1 cellular context compared by ENCODE assay signal in the genomic region with DNA sequence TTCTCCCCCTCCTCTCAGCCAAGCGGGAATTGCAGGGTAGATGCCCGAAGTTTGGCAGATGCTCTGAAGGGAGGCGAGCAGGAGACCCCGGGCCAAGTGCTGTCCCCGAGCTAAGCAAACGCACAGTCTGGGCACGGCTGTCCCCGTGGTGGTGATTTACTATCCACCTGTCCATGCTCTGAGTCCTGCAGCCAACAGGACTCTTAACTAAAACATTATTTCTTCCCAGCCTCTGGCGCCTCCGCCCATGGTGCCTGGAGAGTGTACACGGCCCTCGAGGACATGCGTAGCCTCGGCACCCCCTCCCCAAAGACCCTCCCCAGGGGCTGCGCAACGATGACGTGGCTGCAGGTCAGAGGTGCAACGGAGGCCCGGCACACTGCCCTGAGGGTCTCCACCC.
TF ChIP-seq lines count a peak whose summit lies in the region.

No MANE protein-coding gene starts in this region.

TF ChIP-seq in IMR-90, 13 proteins besides CTCF, POLR2A, EP300 and RAD21:
- no peak for TF ChIP-seq SMC3 (IDR thresholded peaks at IDR 0.05; ENCODE audit: low read depth, low read length)
- TF ChIP-seq RCOR1 (IDR thresholded peaks at IDR 0.05; ENCODE audit: insufficient replicate concordance, low read length), result no peak
- no peak for TF ChIP-seq FOS (IDR thresholded peaks at IDR 0.05; ENCODE audit: low read depth, low read length)
- TF ChIP-seq CEBPB (IDR thresholded peaks at IDR 0.05; ENCODE audit: low read depth, low read length), result no peak
- TF ChIP-seq CHD1 (IDR thresholded peaks at IDR 0.05; ENCODE audit: low read depth, low read length), result no peak
- no peak for TF ChIP-seq MAZ (IDR thresholded peaks at IDR 0.05; ENCODE audit: borderline replicate concordance, low read depth, low read length)
- TF ChIP-seq RFX5 (IDR thresholded peaks at IDR 0.05; ENCODE audit: low read depth, low read length), result no peak
- TF ChIP-seq MXI1 (IDR thresholded peaks at IDR 0.05; ENCODE audit: borderline replicate concordance, low read depth, low read length), result no peak
- TF ChIP-seq BHLHE40 (IDR thresholded peaks at IDR 0.05; ENCODE audit: low read depth, low read length), result no peak
- TF ChIP-seq, protein P1, sequence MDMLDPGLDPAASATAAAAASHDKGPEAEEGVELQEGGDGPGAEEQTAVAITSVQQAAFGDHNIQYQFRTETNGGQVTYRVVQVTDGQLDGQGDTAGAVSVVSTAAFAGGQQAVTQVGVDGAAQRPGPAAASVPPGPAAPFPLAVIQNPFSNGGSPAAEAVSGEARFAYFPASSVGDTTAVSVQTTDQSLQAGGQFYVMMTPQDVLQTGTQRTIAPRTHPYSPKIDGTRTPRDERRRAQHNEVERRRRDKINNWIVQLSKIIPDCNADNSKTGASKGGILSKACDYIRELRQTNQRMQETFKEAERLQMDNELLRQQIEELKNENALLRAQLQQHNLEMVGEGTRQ (IDR thresholded peaks at IDR 0.05; ENCODE audit: low read depth, low read length), result no peak
- no peak for TF ChIP-seq MAFK (IDR thresholded peaks at IDR 0.05; ENCODE audit: low read depth, low read length)
- TF ChIP-seq NFE2L2 (IDR thresholded peaks at IDR 0.05; ENCODE audit: low read depth, low read length), result no peak
- TF ChIP-seq, protein P2, sequence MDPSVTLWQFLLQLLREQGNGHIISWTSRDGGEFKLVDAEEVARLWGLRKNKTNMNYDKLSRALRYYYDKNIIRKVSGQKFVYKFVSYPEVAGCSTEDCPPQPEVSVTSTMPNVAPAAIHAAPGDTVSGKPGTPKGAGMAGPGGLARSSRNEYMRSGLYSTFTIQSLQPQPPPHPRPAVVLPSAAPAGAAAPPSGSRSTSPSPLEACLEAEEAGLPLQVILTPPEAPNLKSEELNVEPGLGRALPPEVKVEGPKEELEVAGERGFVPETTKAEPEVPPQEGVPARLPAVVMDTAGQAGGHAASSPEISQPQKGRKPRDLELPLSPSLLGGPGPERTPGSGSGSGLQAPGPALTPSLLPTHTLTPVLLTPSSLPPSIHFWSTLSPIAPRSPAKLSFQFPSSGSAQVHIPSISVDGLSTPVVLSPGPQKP (IDR thresholded peaks at IDR 0.05; ENCODE audit: borderline replicate concordance, low read depth, low read length), result no peak
